Comparison of ENCODE assay signal across 19 cellular contexts in genomic region chr11:126413843-126414405, GRCh38. TPM values are rescaled to one million over a fixed set of nuclear protein-coding genes. Genes with fewer than 3 reads are reported as not detected.
DNase-seq lines count a peak whose midpoint lies in the region; ATAC-seq and TF ChIP-seq lines count a peak whose summit lies in the region.
"Had no signal": no experiment of that assay in that cellular context is flagged by ENCODE, and none has a peak within 500 bp of the region (broad histone marks: within the 10 kb centered on the region; RNA-seq: fewer than 3 reads in every experiment).

No MANE protein-coding gene starts in this region.

- TF ChIP-seq POLR2A in stomach (IDR thresholded peaks at IDR 0.05), result no peak
- no peak for TF ChIP-seq POLR2A in vagina (IDR thresholded peaks at IDR 0.05)

- no peak for TF ChIP-seq CTCF in heart right ventricle (IDR thresholded peaks at IDR 0.05)
- no peak for TF ChIP-seq CTCF in stomach (IDR thresholded peaks at IDR 0.05)
- no peak for TF ChIP-seq CTCF in vagina (IDR thresholded peaks at IDR 0.05)
- no peak for TF ChIP-seq CTCF in MM.1S (IDR thresholded peaks at IDR 0.05; ENCODE audit: low read length)

- no peaks in the 10 kb centered on the region for H3F3A ChIP-seq in MM.1S (ENCODE audit: insufficient read depth, low read length)

- no peak overlapping the region for H2AFZ ChIP-seq in MM.1S (ENCODE audit: low read length)

- no peak for TF ChIP-seq EP300 in stomach (IDR thresholded peaks at IDR 0.05)

- H3K4me2 ChIP-seq in MM.1S (ENCODE audit: low read depth, low read length), result no peak overlapping the region

- no peaks in the 10 kb centered on the region for H3K79me2 ChIP-seq in MM.1S (ENCODE audit: low read length)

- no peaks in the 10 kb centered on the region for H3K9me2 ChIP-seq in MM.1S (replicated peaks; ENCODE audit: insufficient read depth, low read length)

- intact Hi-C loops in heart right ventricle (cut with DNase I) (loop anchor here in 4 of 10 donors (5.0 to 10.0 kb wide), 2 partner anchors 57 to 59 kb away; partner anchors contain the start of gene ST3GAL4 (in 4 of the 4)), Right ventricle myocardium superior (cut with DNase I) (no loop called here), right cardiac atrium (cut with DNase I) (loop anchor here in 3 of 4 donors (5.0 to 10.0 kb wide), 3 partner anchors 57 to 99 kb away; partner anchors contain the start of gene ST3GAL4 (in 1 of the 3)), stomach (cut with DNase I; ENCODE audit: low total_unique reads) (loop anchor here (10.0 kb wide), 1 partner anchor 99 kb away; no protein-coding TSS in a partner anchor), vagina (cut with DNase I) (loop anchor here (10.0 kb wide), 1 partner anchor 109 kb away; the partner anchor contains the start of gene DCPS)

- WGBS in heart right ventricle, 2 donors, result 87 to 88% methylated on average over 9 of the region's 9 CpGs
- WGBS in right cardiac atrium, result 70% methylated on average over 9 of the region's 9 CpGs
- WGBS in stomach, 5 donors, result 83 to 93% (median 89%) methylated on average over 4 to 9 of the region's 9 CpGs

- no peaks in the 10 kb centered on the region for H4K20me1 ChIP-seq in MM.1S (ENCODE audit: insufficient read depth, low read length)

- no peak overlapping the region for H3K9ac ChIP-seq in MM.1S (ENCODE audit: low read length)

- H3K27ac ChIP-seq in heart right ventricle (peak overlapping the region; percentile 14 to 93 (median 85)), right cardiac atrium (ENCODE audit: low read length) (peak overlapping the region; percentile 14), stomach (peak overlapping the region; percentile 42 to 90 (median 78)), vagina (peak overlapping the region; percentile 86), MM.1S (ENCODE audit: low read length) (no peak overlapping the region)

- ATAC-seq in heart right ventricle, result no peak
- ATAC-seq in Right ventricle myocardium superior (ENCODE audit: poor library complexity), result no peak
- no peak for ATAC-seq in right cardiac atrium
- no peak for ATAC-seq in HG02623 (IDR thresholded peaks at IDR 0.05; ENCODE audit: unreplicated experiment)
- ATAC-seq: GM12878; K562; naive thymus-derived CD4-positive, alpha-beta T cell; WTC11 had no signal

- no peak overlapping the region for H3K4me3 ChIP-seq in heart right ventricle
- H3K4me3 ChIP-seq in right cardiac atrium (ENCODE audit: low read length), result no peak overlapping the region
- no peak overlapping the region for H3K4me3 ChIP-seq in stomach
- H3K4me3 ChIP-seq in vagina, result no peak overlapping the region
- H3K4me3 ChIP-seq in MM.1S (ENCODE audit: low read length), result no peak overlapping the region
- H3K4me3 ChIP-seq: GM12878, K562 had no signal

- H3K4me1 ChIP-seq in heart right ventricle, result peaks cover 20 to 83% (median 49%) of the 10 kb centered on the region in 9 donors
- H3K4me1 ChIP-seq in right cardiac atrium (ENCODE audit: control insufficient read depth, insufficient read depth, low read length), result peaks cover 24% of the 10 kb centered on the region
- H3K4me1 ChIP-seq in stomach, result peaks cover 22 to 55% (median 42%) of the 10 kb centered on the region in 4 donors
- H3K4me1 ChIP-seq in vagina, result peaks cover 53% of the 10 kb centered on the region
- H3K4me1 ChIP-seq in MM.1S (ENCODE audit: low read length), result no peaks in the 10 kb centered on the region

- H3K9me3 ChIP-seq in heart right ventricle (no peaks in the 10 kb centered on the region), right cardiac atrium (ENCODE audit: control insufficient read depth, low read length) (no peaks in the 10 kb centered on the region), stomach (no peaks in the 10 kb centered on the region), vagina (no peaks in the 10 kb centered on the region), MM.1S (replicated peaks; ENCODE audit: insufficient read depth, low read length) (no peaks in the 10 kb centered on the region)

- H3K27me3 ChIP-seq in heart right ventricle, result no peaks in the 10 kb centered on the region
- H3K27me3 ChIP-seq in right cardiac atrium (ENCODE audit: control insufficient read depth, insufficient read depth), result no peaks in the 10 kb centered on the region
- no peaks in the 10 kb centered on the region for H3K27me3 ChIP-seq in stomach
- H3K27me3 ChIP-seq in vagina, result no peaks in the 10 kb centered on the region
- H3K27me3 ChIP-seq in MM.1S (replicated peaks; ENCODE audit: insufficient read depth, low read length), result peaks cover 9% of the 10 kb centered on the region

- DNase-seq in heart right ventricle, result no peak
- no peak for DNase-seq in Right ventricle myocardium superior
- no peak for DNase-seq in right cardiac atrium
- DNase-seq in stomach, result no peak
- no peak for DNase-seq in vagina (ENCODE audit: extremely low spot score in 2 of 2)
- no peak for DNase-seq in MM.1S
- DNase-seq in activated CD8-positive, alpha-beta memory T cell treated with anti-CD3 and anti-CD28 coated beads, Interleukin-2, amount 50 U/mL, for 4 hours, result no peak
- DNase-seq: activated CD4-positive, alpha-beta T cell treated with anti-CD3 and anti-CD28 coated beads, Interleukin-2, amount 50 U/mL, for 48 hours; activated effector memory CD4-positive, alpha-beta T cell treated with anti-CD3 and anti-CD28 coated beads, Interleukin-2, amount 50 U/mL, for 16 hours; DMS79; naive thymus-derived CD4-positive, alpha-beta T cell; NCI-H1436 treated with DMSO at 0.1 percent for 48 hours; NCI-H2171 treated with DMSO at 0.1 percent for 48 hours; NCI-H748 treated with DMSO at 0.1 percent for 48 hours; T1000 had no signal

- H3K36me3 ChIP-seq in heart right ventricle (peaks cover 0 to 39% (median 9%) of the 10 kb centered on the region in 9 donors), stomach (peaks cover 2 to 21% (median 19%) of the 10 kb centered on the region in 4 donors), vagina (peaks cover 0 to 8% of the 10 kb centered on the region in 2 donors), MM.1S (replicated peaks; ENCODE audit: insufficient read depth, low read length) (no peaks in the 10 kb centered on the region)

RNA-seq across cellular contexts. Expression of gene ST3GAL4, which starts 58.4 kb away (rescaled TPM):
- total RNA-seq in heart right ventricle (10 to 100 TPM; 24.8 to 51.0 (median 43.4) TPM), Right ventricle myocardium superior (36.5 TPM), right cardiac atrium (10 to 100 TPM; 57.3 to 96.9 (median 65.4) TPM), stomach (10 to 100 TPM in 3 of 5 donors, 1 to 10 TPM in 1, not detected in 1; 9.9 to 31.0 (median 18.4) TPM), vagina (41.5 TPM)
- polyA plus RNA-seq in heart right ventricle (10 to 100 TPM; 96.2 to 98.2 TPM), right cardiac atrium (57.5 TPM), stomach (10 to 100 TPM; 12.5 to 26.0 (median 15.7) TPM)
